ENCODE assay signal across 8 cellular contexts in the genomic region with DNA sequence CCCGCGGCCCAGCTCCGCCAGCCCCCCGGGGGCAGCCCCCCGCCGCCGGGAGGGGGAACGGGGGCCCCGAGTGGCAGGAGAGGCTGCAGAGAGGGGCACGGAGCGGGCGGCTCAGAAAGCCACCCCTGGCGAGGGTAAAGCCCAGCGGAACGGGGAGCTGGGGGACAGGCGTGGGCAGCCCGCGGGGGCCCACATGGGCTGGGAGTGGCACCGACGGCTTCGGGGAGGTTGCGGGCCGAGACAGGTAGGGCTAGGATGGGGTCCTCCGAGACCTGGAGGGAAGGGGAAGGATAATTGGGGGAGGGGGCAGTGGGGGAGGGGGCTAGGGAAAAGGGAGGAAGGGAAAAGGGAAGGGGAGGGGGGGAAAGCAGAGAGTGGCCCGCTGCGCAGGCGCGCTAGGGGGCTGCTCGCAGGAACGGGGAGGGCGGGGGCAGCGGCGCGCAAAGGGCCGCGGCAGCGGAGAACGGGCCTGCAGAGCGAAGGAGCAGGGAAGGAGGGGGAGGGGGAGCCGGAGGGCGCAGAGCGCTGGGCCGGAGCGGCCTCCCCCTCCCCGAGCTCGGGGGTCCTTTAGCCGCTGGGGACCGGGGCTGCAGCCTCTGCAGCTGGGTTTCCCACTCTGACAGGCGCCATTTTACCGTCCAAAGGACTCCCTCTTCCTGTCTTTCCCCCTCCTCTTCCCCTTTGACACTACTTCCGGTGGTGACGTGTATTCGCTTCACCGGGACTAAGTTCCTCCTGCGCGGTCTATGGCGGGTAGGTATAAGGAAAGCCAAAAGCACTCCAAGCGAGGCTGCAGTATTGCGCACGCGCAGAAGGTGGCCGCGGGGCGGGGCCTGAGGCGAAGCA. TPM values are rescaled to one million over a fixed set of nuclear protein-coding genes. Genes with fewer than 3 reads are reported as not detected.
DNase-seq lines count a peak whose midpoint lies in the region; ATAC-seq, FAIRE-seq and TF ChIP-seq lines count a peak whose summit lies in the region.

Gene CTDNEP1 (minus strand): TSS at position 405 of the 846 bp plus-strand sequence. CDS start 438 bp downstream, outside the sequence.

- TF ChIP-seq EP300 in tibial nerve (IDR thresholded peaks at IDR 0.05), result peak in 1 of 2 donors; percentile 99

- no peaks in the 10 kb centered on the region for H3K9me3 ChIP-seq in adrenal gland (replicated peaks in 1 of 3)
- no peaks in the 10 kb centered on the region for H3K9me3 ChIP-seq in heart left ventricle
- H3K9me3 ChIP-seq in trophoblast cell (ENCODE audit: insufficient read depth, low read depth, low read length), result peaks cover 1% of the 10 kb centered on the region
- H3K9me3 ChIP-seq in tibial nerve, result no peaks in the 10 kb centered on the region

- intact Hi-C loops in adrenal gland (cut with DNase I), result no loop called here
- intact Hi-C loops in heart left ventricle (cut with DNase I), result loop anchor here in 5 of 10 donors (1.0 to 10.0 kb wide), 5 partner anchors 12 to 323 kb away; partner anchors contain the start of genes EIF5A (in 3 of the 5), CD68 (in 1 of the 5), PHF23 (in 1 of the 5) and SLC2A4 (in 1 of the 5)

- peak within 1 kb of the TSS; percentile 83 for H2AFZ ChIP-seq in trophoblast cell (ENCODE audit: insufficient read depth, low read length, poor library complexity)

- H3K4me1 ChIP-seq in adrenal gland (replicated peaks in 1 of 2) (peaks cover 31 to 39% of the 10 kb centered on the region in 2 donors), heart left ventricle (peaks cover 8 to 46% (median 37%) of the 10 kb centered on the region in 12 donors), trophoblast cell (ENCODE audit: control insufficient read depth in 1 of 2, insufficient read depth in 2 of 2, low read length in 2 of 2) (peaks cover 6 to 10% of the 10 kb centered on the region in 2 experiments), tibial nerve (peaks cover 0 to 57% (median 30%) of the 10 kb centered on the region in 4 donors)

- peak within 1 kb of the TSS; percentile 99 for H2BK120ac ChIP-seq in trophoblast cell (ENCODE audit: insufficient read depth, low read length, poor library complexity)

- H2BK12ac ChIP-seq in trophoblast cell (ENCODE audit: low read length), result no peak within 1 kb of the TSS

- peak within 1 kb of the TSS; percentile 98 for H3K23ac ChIP-seq in trophoblast cell (ENCODE audit: low read length)

- H3K27ac ChIP-seq in adrenal gland (peak within 1 kb of the TSS; percentile 93 to 100 (median 99)), heart left ventricle (peak within 1 kb of the TSS; percentile 96 to 100 (median 99)), trophoblast cell (ENCODE audit: low read depth, low read length) (peak within 1 kb of the TSS; percentile 100), tibial nerve (peak within 1 kb of the TSS; percentile 96 to 100 (median 99))

- peak within 1 kb of the TSS; percentile 99 for H3K4ac ChIP-seq in trophoblast cell (ENCODE audit: low read depth, low read length)

- H2AK5ac ChIP-seq in trophoblast cell (ENCODE audit: low read length), result peak within 1 kb of the TSS; percentile 98

- peak within 1 kb of the TSS; percentile 98 for H3K4me2 ChIP-seq in trophoblast cell (ENCODE audit: low read length)

- H3K27me3 ChIP-seq in adrenal gland, result no peaks in the 10 kb centered on the region
- no peaks in the 10 kb centered on the region for H3K27me3 ChIP-seq in heart left ventricle
- H3K27me3 ChIP-seq in trophoblast cell (ENCODE audit: insufficient read depth, low read length), result no peaks in the 10 kb centered on the region
- H3K27me3 ChIP-seq in tibial nerve, result no peaks in the 10 kb centered on the region

- peak within 1 kb of the TSS; percentile 98 for H3K18ac ChIP-seq in trophoblast cell (ENCODE audit: low read length)

- ATAC-seq in HG02852 (IDR thresholded peaks at IDR 0.05; ENCODE audit: unreplicated experiment) (peak; percentile 82), heart left ventricle (peak; percentile 92 to 96 (median 95))

- H3K79me1 ChIP-seq in trophoblast cell (ENCODE audit: low read length), result peaks cover 17% of the 10 kb centered on the region

- peaks cover 30% of the 10 kb centered on the region for H3K79me2 ChIP-seq in trophoblast cell (ENCODE audit: control insufficient read depth, insufficient read depth, low read length, poor library complexity)

- peak; percentile 100 for FAIRE-seq in GM12892 (lab: Jason Lieb, UNC)

- H3K36me3 ChIP-seq in adrenal gland (replicated peaks in 1 of 2) (peaks cover 0 to 34% of the 10 kb centered on the region in 2 donors), heart left ventricle (peaks cover 0 to 38% (median 34%) of the 10 kb centered on the region in 9 donors), trophoblast cell (ENCODE audit: control insufficient read depth in 1 of 2, insufficient read depth in 2 of 2, low read length in 2 of 2) (peaks cover 14 to 23% of the 10 kb centered on the region in 2 experiments), tibial nerve (peaks cover 0 to 35% (median 0%) of the 10 kb centered on the region in 3 donors)

- DNase-seq in GM12892 (ENCODE audit: insufficient read length) (peak; percentile 94), NCI-H146 (lab: John Stamatoyannopoulos, UW) (peak; percentile 99), T-helper 1 cell (peak; percentile 96 to 99 (median 98)), adrenal gland (peak; percentile 98 to 100 (median 99)), heart left ventricle (peak; percentile 98 to 99 (median 98)), trophoblast cell (peak; percentile 98 to 100), tibial nerve (ENCODE audit: low spot score in 2 of 2) (peak; percentile 96 to 98)

- TF ChIP-seq CTCF in adrenal gland (IDR thresholded peaks at IDR 0.05) (no peak), heart left ventricle (IDR thresholded peaks at IDR 0.05) (no peak), tibial nerve (IDR thresholded peaks at IDR 0.05) (no peak)

- peak within 1 kb of the TSS; percentile 94 for H2BK5ac ChIP-seq in trophoblast cell (ENCODE audit: low read depth, low read length, poor library complexity)

- peak within 1 kb of the TSS; percentile 94 for H4K12ac ChIP-seq in trophoblast cell (ENCODE audit: low read depth, low read length)

- peak within 1 kb of the TSS; percentile 99 for H4K91ac ChIP-seq in trophoblast cell (ENCODE audit: low read depth, low read length)

- peak within 1 kb of the TSS; percentile 98 for H4K8ac ChIP-seq in trophoblast cell (ENCODE audit: low read depth, low read length)

- peak within 1 kb of the TSS; percentile 99 for H3K9ac ChIP-seq in trophoblast cell (ENCODE audit: low read length)

- peak within 1 kb of the TSS; percentile 99 for H3K14ac ChIP-seq in trophoblast cell (ENCODE audit: low read length)

- 0 to 1% (median 1%) methylated on average over 15 to 62 of the region's 65 CpGs for WGBS in adrenal gland, 4 donors
- 0 to 2% (median 1%) methylated on average over 20 to 65 of the region's 65 CpGs for WGBS in heart left ventricle, 4 donors
- no CpG with 5 or more reads among the region's 65 CpGs for WGBS in trophoblast cell (ENCODE audit: extremely low coverage, insufficient coverage, insufficient read length)
- 0 to 2% methylated on average over 52 to 54 of the region's 65 CpGs for WGBS in tibial nerve, 2 donors

- TF ChIP-seq POLR2A in GM12892 (IDR thresholded peaks at IDR 0.05; ENCODE audit: low read depth, low read length) (peak; percentile 69), adrenal gland (IDR thresholded peaks at IDR 0.05) (peak in 1 of 2 donors; percentile 75), heart left ventricle (IDR thresholded peaks at IDR 0.05) (peak in 1 of 2 donors; percentile 39), tibial nerve (IDR thresholded peaks at IDR 0.05) (peak; percentile 58 to 66)

- H3K4me3 ChIP-seq in adrenal gland, result peak within 1 kb of the TSS; percentile 87 to 92 (median 90)
- H3K4me3 ChIP-seq in heart left ventricle, result peak within 1 kb of the TSS; percentile 57 to 100 (median 94)
- peak within 1 kb of the TSS; percentile 98 for H3K4me3 ChIP-seq in trophoblast cell (ENCODE audit: low read depth, low read length)
- H3K4me3 ChIP-seq in tibial nerve, result peak within 1 kb of the TSS; percentile 69 to 99 (median 89)

RNA-seq across cellular contexts. Expression of gene CTDNEP1, which starts in this region (rescaled TPM):
- 80.4 TPM for polyA plus RNA-seq in GM12892 (2012; ENCODE audit: missing spikeins)
- total RNA-seq in adrenal gland (100 to 1,000 TPM in 5 of 8 donors, 10 to 100 TPM in 3; 31.3 to 144 (median 126) TPM), heart left ventricle (100 to 1,000 TPM in 6 of 9 donors, 10 to 100 TPM in 3; 54.0 to 126 (median 107) TPM), tibial nerve (10 to 100 TPM; 38.5 to 82.2 (median 65.9) TPM)
- polyA plus RNA-seq in adrenal gland (100 to 1,000 TPM in 1 of 3 donors, 10 to 100 TPM in 2; 67.9 to 177 (median 84.4) TPM), heart left ventricle (100 to 1,000 TPM in 1 of 2 donors, 10 to 100 TPM in 1; 54.4 to 120 TPM)
- 137 and 140 TPM in 2 replicates for polyA plus RNA-seq in trophoblast cell (2013)

Comparison
In these comparisons a context has a peak if more than half of its experiments do, and no peak if none do; other contexts are left out.
1. Peak in every context shown above with its lines: DNase-seq, ATAC-seq, H3K4me3 ChIP-seq and H3K27ac ChIP-seq.